8 cellular contexts compared by ENCODE assay signal in the genomic region with DNA sequence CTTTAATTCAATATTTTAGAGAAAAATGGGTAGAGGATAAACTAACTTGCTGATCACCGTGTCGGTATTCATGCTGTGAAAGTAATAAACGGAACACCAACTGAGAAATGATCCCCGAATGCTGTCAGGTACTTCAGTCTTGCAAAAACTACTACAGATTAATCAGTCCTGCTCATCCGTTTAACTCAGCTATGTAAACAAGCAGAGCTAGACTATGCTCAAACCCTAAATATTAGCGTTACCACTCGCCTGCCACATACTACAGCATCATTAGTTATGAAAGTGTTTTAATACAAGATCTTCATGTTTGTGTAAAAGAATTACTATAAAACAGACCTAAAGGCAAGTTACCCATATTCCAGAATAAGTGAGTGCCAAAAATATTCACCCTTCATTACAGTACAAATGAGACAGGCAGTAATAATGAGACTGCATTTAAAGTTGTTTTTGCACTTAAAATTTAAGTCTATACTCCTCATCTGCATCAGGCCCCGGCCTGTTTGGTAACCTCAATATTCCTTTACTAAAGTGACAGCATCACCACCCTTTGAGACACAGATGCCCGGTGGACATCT. TPM values are rescaled to one million over a fixed set of nuclear protein-coding genes. Genes with fewer than 3 reads are reported as not detected.
DNase-seq lines count a peak whose midpoint lies in the region; ATAC-seq and TF ChIP-seq lines count a peak whose summit lies in the region.

No MANE protein-coding gene starts in this region.

- peaks cover 13 to 29% of the 10 kb centered on the region in 2 donors for H3K4me1 ChIP-seq in thoracic aorta (ENCODE audit: control insufficient read depth in 1 of 2, low read depth in 2 of 2)

- H3K36me3 ChIP-seq in thoracic aorta: no peaks in the 10 kb centered on the region

- H3K27ac ChIP-seq in thoracic aorta: peak overlapping the region in 1 of 2 donors; percentile 54

- DNase-seq in activated CD4-positive, alpha-beta T cell treated with anti-CD3 and anti-CD28 coated beads, Interleukin-2, amount 10 ng/mL, durations not matched to agents 24 days and 14 days: no peak
- no peak for DNase-seq in activated CD4-positive, alpha-beta T cell treated with anti-CD3 and anti-CD28 coated beads for 1 hour
- DNase-seq in activated T-helper 2 cell treated with anti-CD3 and anti-CD28 coated beads, Interferon-gamma antibody, Interleukin-2, Interleukin-4, amounts not matched to agents 10 μg/mL and 5 μg/mL and 100 μg/mL, durations not matched to agents 14 hours and 24 hours and 36 hours (ENCODE audit: low spot score): no peak
- DNase-seq in kidney tubule cell (ENCODE audit: low spot score) (peak; percentile 26), thoracic aorta (ENCODE audit: low spot score) (no peak), anterior cingulate cortex (lab: John Stamatoyannopoulos, UW) (no peak), GM20000 (ENCODE audit: low spot score) (no peak), HK-2 (ENCODE audit: unreplicated experiment) (no peak)

- H3K27ac Mint-ChIP-seq in activated CD4-positive, alpha-beta T cell treated with anti-CD3 and anti-CD28 coated beads, Interleukin-2, amount 10 ng/mL, durations not matched to agents 24 days and 14 days: no peak overlapping the region
- H3K27ac Mint-ChIP-seq in activated T-helper 2 cell treated with anti-CD3 and anti-CD28 coated beads, Interferon-gamma antibody, Interleukin-2, Interleukin-4, amounts not matched to agents 10 μg/mL and 5 μg/mL and 100 μg/mL, durations not matched to agents 14 hours and 24 hours and 36 hours: no peak overlapping the region

- peaks cover 37% of the 10 kb centered on the region for H3K4me1 Mint-ChIP-seq in activated CD4-positive, alpha-beta T cell treated with anti-CD3 and anti-CD28 coated beads, Interleukin-2, amount 10 ng/mL, durations not matched to agents 24 days and 14 days
- H3K4me1 Mint-ChIP-seq in activated T-helper 2 cell treated with anti-CD3 and anti-CD28 coated beads, Interferon-gamma antibody, Interleukin-2, Interleukin-4, amounts not matched to agents 10 μg/mL and 5 μg/mL and 100 μg/mL, durations not matched to agents 14 hours and 24 hours and 36 hours (ENCODE audit: low read depth): peaks cover 35% of the 10 kb centered on the region

- no peaks in the 10 kb centered on the region for H3K9me3 ChIP-seq in thoracic aorta

- H3K4me3 Mint-ChIP-seq in activated CD4-positive, alpha-beta T cell treated with anti-CD3 and anti-CD28 coated beads, Interleukin-2, amount 10 ng/mL, durations not matched to agents 24 days and 14 days: peak overlapping the region; percentile 86
- peak overlapping the region; percentile 83 for H3K4me3 Mint-ChIP-seq in activated T-helper 2 cell treated with anti-CD3 and anti-CD28 coated beads, Interferon-gamma antibody, Interleukin-2, Interleukin-4, amounts not matched to agents 10 μg/mL and 5 μg/mL and 100 μg/mL, durations not matched to agents 14 hours and 24 hours and 36 hours (ENCODE audit: low read depth)

- H3K9me3 Mint-ChIP-seq in activated CD4-positive, alpha-beta T cell treated with anti-CD3 and anti-CD28 coated beads, Interleukin-2, amount 10 ng/mL, durations not matched to agents 24 days and 14 days: no peaks in the 10 kb centered on the region
- H3K9me3 Mint-ChIP-seq in activated T-helper 2 cell treated with anti-CD3 and anti-CD28 coated beads, Interferon-gamma antibody, Interleukin-2, Interleukin-4, amounts not matched to agents 10 μg/mL and 5 μg/mL and 100 μg/mL, durations not matched to agents 14 hours and 24 hours and 36 hours: no peaks in the 10 kb centered on the region

- H3K4me3 ChIP-seq in thoracic aorta: peak overlapping the region; percentile 91

- TF ChIP-seq CTCF in thoracic aorta (IDR thresholded peaks at IDR 0.05) (no peak), GM20000 (IDR thresholded peaks at IDR 0.05; ENCODE audit: extremely low read depth, missing control alignments) (no peak)

- ATAC-seq in thoracic aorta (ENCODE audit: insufficient number of reproducible peaks, low FRiP score, low read depth): no peak

- intact Hi-C loops in activated CD4-positive, alpha-beta T cell treated with anti-CD3 and anti-CD28 coated beads, Interleukin-2, amount 10 ng/mL, durations not matched to agents 24 days and 14 days (cut with micrococcal nuclease): loop anchor here (1.0 kb wide), 3 partner anchors 138 to 278 kb away; a partner anchor contains a TSS
- intact Hi-C loops in activated T-helper 2 cell treated with anti-CD3 and anti-CD28 coated beads, Interferon-gamma antibody, Interleukin-2, Interleukin-4, amounts not matched to agents 10 μg/mL and 5 μg/mL and 100 μg/mL, durations not matched to agents 14 hours and 24 hours and 36 hours (cut with micrococcal nuclease): loop anchor here (5.0 kb wide), 4 partner anchors 136 to 1561 kb away; a partner anchor contains a TSS

- H3K27me3 Mint-ChIP-seq in activated CD4-positive, alpha-beta T cell treated with anti-CD3 and anti-CD28 coated beads, Interleukin-2, amount 10 ng/mL, durations not matched to agents 24 days and 14 days: peaks cover 30% of the 10 kb centered on the region
- peaks cover 43% of the 10 kb centered on the region for H3K27me3 Mint-ChIP-seq in activated T-helper 2 cell treated with anti-CD3 and anti-CD28 coated beads, Interferon-gamma antibody, Interleukin-2, Interleukin-4, amounts not matched to agents 10 μg/mL and 5 μg/mL and 100 μg/mL, durations not matched to agents 14 hours and 24 hours and 36 hours (ENCODE audit: low read depth)

- no peaks in the 10 kb centered on the region for H3K36me3 Mint-ChIP-seq in activated CD4-positive, alpha-beta T cell treated with anti-CD3 and anti-CD28 coated beads, Interleukin-2, amount 10 ng/mL, durations not matched to agents 24 days and 14 days (ENCODE audit: low read depth)
- H3K36me3 Mint-ChIP-seq in activated T-helper 2 cell treated with anti-CD3 and anti-CD28 coated beads, Interferon-gamma antibody, Interleukin-2, Interleukin-4, amounts not matched to agents 10 μg/mL and 5 μg/mL and 100 μg/mL, durations not matched to agents 14 hours and 24 hours and 36 hours (ENCODE audit: low read depth): no peaks in the 10 kb centered on the region

- H3K27me3 ChIP-seq in thoracic aorta (replicated peaks; ENCODE audit: insufficient read depth): no peaks in the 10 kb centered on the region

RNA-seq across cellular contexts. Expression of a gene that starts 1.0 kb away (rescaled TPM):
- total RNA-seq in activated CD4-positive, alpha-beta T cell treated with anti-CD3 and anti-CD28 coated beads, Interleukin-2, amount 10 ng/mL, durations not matched to agents 24 days and 14 days: 1.3 TPM in 2 replicates
- total RNA-seq in activated T-helper 2 cell treated with anti-CD3 and anti-CD28 coated beads, Interferon-gamma antibody, Interleukin-2, Interleukin-4, amounts not matched to agents 10 μg/mL and 5 μg/mL and 100 μg/mL, durations not matched to agents 14 hours and 24 hours and 36 hours: 1.0 and 1.2 TPM in 2 replicates
- 10 to 100 TPM; 17.9 to 34.2 TPM for total RNA-seq in thoracic aorta
